In genomic region chr5:67077296-67077695, GRCh38 we compare ENCODE assay signal across 15 cellular contexts.
DNase-seq lines count a peak whose midpoint lies in the region; ATAC-seq and TF ChIP-seq lines count a peak whose summit lies in the region.
"Had no signal": no experiment of that assay in that cellular context is flagged by ENCODE, and none has a peak within 500 bp of the region (broad histone marks: within the 10 kb centered on the region; RNA-seq: fewer than 3 reads in every experiment).

No MANE protein-coding gene starts in this region.

- peak; percentile 72 for DNase-seq in NCI-H2107 treated with DMSO at 0.1 percent for 48 hours (lab: John Stamatoyannopoulos, UW; ENCODE audit: unreplicated experiment)
- DNase-seq in NCI-H2107 (lab: John Stamatoyannopoulos, UW) = no peak
- DNase-seq in DMS79 treated with DMSO at 0.1 percent for 48 hours (lab: John Stamatoyannopoulos, UW) = peak; percentile 17
- peak; percentile 25 for DNase-seq in NCI-H69 (lab: John Stamatoyannopoulos, UW)
- DNase-seq in thyroid gland = peak; percentile 65 to 67
- DNase-seq in iPS-NIHi7 (ENCODE audit: extremely low spot score) = no peak
- DNase-seq: 8988T; CD4-positive, alpha-beta memory T cell; DMS153; DND-41; EL; H9 had no signal

- no peak for ATAC-seq in HG03025 (IDR thresholded peaks at IDR 0.05; ENCODE audit: low FRiP score, unreplicated experiment)
- ATAC-seq: GM12878 had no signal

- no peak for TF ChIP-seq CTCF in thyroid gland (IDR thresholded peaks at IDR 0.05)

- H3K36me3 ChIP-seq in thyroid gland = no peaks in the 10 kb centered on the region
- H3K36me3 ChIP-seq: BLaER1 had no signal

- WGBS in thyroid gland, 2 donors = 50 to 61% methylated on average over 4 of the region's 4 CpGs

- H3K4me3 ChIP-seq in thyroid gland (replicated peaks in 1 of 3) = no peak overlapping the region
- H3K4me3 ChIP-seq: BLaER1, GM12878 had no signal

- H3K9me3 ChIP-seq in thyroid gland = no peaks in the 10 kb centered on the region
- H3K9me3 ChIP-seq: BLaER1 had no signal

- H3K27ac ChIP-seq in thyroid gland = peak overlapping the region in 1 of 3 donors; percentile 47
- H3K27ac ChIP-seq: BLaER1 had no signal

- H3K27me3 ChIP-seq in thyroid gland = no peaks in the 10 kb centered on the region
- H3K27me3 ChIP-seq: BLaER1 had no signal

- peaks cover 0 to 6% of the 10 kb centered on the region in 2 donors for H3K4me1 ChIP-seq in thyroid gland
- H3K4me1 ChIP-seq: BLaER1 had no signal

- TF ChIP-seq POLR2A in thyroid gland (IDR thresholded peaks at IDR 0.05) = no peak

- intact Hi-C loops in thyroid gland (cut with DNase I) = no loop called here

Comparison
In these comparisons a context has a peak if more than half of its experiments do, and no peak if none do; other contexts are left out.
1. DNase-seq: peak in NCI-H2107 treated with DMSO at 0.1 percent for 48 hours (single experiment), DMS79 treated with DMSO at 0.1 percent for 48 hours (single experiment), NCI-H69 (single experiment) and thyroid gland (2 of 2); none in NCI-H2107 (single experiment) and iPS-NIHi7 (single experiment).